In genomic region chr10:124009616-124010015, GRCh38 we compare ENCODE assay signal across 16 cellular contexts.
"Had no signal": no experiment of that assay in that cellular context is flagged by ENCODE, and none has a peak within 500 bp of the region (broad histone marks: within the 10 kb centered on the region; RNA-seq: fewer than 3 reads in every experiment).

No MANE protein-coding gene starts in this region.

- H3K27ac ChIP-seq: cardiac muscle cell, VCaP had no signal

- H3K27me3 ChIP-seq: cardiac muscle cell, dorsolateral prefrontal cortex, esophagus squamous epithelium had no signal

- H3K36me3 ChIP-seq: cardiac muscle cell had no signal

- H3K4me3 ChIP-seq: cardiac muscle cell, dorsolateral prefrontal cortex, esophagus squamous epithelium had no signal

- DNase-seq: activated CD4-positive, alpha-beta T cell treated with anti-CD3 and anti-CD28 coated beads for 1 hour; activated CD4-positive, alpha-beta T cell treated with anti-CD3 and anti-CD28 coated beads, Interleukin-2, amount 50 U/mL, for 4 hours; activated naive CD4-positive, alpha-beta T cell treated with anti-CD3 and anti-CD28 coated beads, Interleukin-2, amount 10 ng/mL, durations not matched to agents 7 days and 5 days; activated T-cell treated with anti-CD3 and anti-CD28 coated beads, Interleukin-2, amount 50 U/mL, for 24 hours; endodermal cell; esophagus squamous epithelium; foreskin fibroblast; kidney glomerular epithelial cell; mesendoderm; stimulated activated CD4-positive, alpha-beta T cell treated with anti-CD3 and anti-CD28 coated beads, Interleukin-15, amount 100 ng/mL, for 24 hours; stimulated activated CD4-positive, alpha-beta T cell treated with anti-CD3 and anti-CD28 coated beads, Interleukin-4, amount 100 ng/mL, for 1 hour; stimulated activated naive CD4-positive, alpha-beta T cell; trophoblast cell had no signal
